ENCODE assay signal across 21 cellular contexts in the genomic region with DNA sequence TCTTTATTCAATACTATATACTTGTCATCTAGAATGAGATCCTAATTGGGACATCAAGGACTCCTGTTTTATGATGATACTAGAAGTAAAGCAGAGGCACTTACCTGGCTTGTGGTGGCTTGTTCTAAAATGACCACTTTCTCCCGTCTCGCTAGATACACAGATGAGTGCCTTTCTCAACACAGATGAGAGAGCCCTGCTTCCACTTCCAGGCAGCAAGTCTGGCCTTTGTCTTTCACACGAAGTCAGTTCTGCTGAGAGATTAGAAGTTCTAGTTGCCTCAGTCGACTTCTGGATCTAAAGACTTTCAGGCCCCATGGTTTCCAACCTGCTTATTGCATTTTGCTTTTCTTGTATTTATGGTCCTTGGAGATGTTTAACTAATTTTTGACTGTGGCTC.
"Had no signal": no experiment of that assay in that cellular context is flagged by ENCODE, and none has a peak within 500 bp of the region (broad histone marks: within the 10 kb centered on the region; RNA-seq: fewer than 3 reads in every experiment).

No MANE protein-coding gene starts in this region.

- H3K4me1 ChIP-seq: gastrocnemius medialis, prostate gland, testis, upper lobe of right lung, vagina had no signal

- H3K36me3 ChIP-seq: gastrocnemius medialis, ovary, prostate gland, tibial nerve, upper lobe of right lung, vagina had no signal

- H3K27ac Mint-ChIP-seq: immature natural killer cell; naive thymus-derived CD8-positive, alpha-beta T cell; stimulated activated naive B cell treated with anti-CD40 and anti-IgM and Interleukin-4, amounts not matched to agents 10 μg/mL and 1 μg/mL and 100 μg/mL, for 72 hours; stimulated activated naive CD8-positive, alpha-beta T cell treated with anti-CD3 and anti-CD28 coated beads, Interleukin-15, amount 100 ng/mL, for 72 hours had no signal

- H3K9me3 Mint-ChIP-seq: naive thymus-derived CD8-positive, alpha-beta T cell; stimulated activated naive B cell treated with anti-CD40 and anti-IgM and Interleukin-4, amounts not matched to agents 10 μg/mL and 1 μg/mL and 100 μg/mL, for 72 hours had no signal

- ATAC-seq: esophagus mucosa; gastrocnemius medialis; mucosa of descending colon; naive thymus-derived CD8-positive, alpha-beta T cell; sciatic nerve; stimulated activated naive B cell treated with anti-CD40 and anti-IgM and Interleukin-4, amounts not matched to agents 10 μg/mL and 1 μg/mL and 100 μg/mL, for 72 hours; stimulated activated naive CD8-positive, alpha-beta T cell treated with anti-CD3 and anti-CD28 coated beads, Interleukin-15, amount 100 ng/mL, for 72 hours; upper lobe of right lung had no signal

- H3K36me3 Mint-ChIP-seq: immature natural killer cell; naive thymus-derived CD8-positive, alpha-beta T cell; stimulated activated naive B cell treated with anti-CD40 and anti-IgM and Interleukin-4, amounts not matched to agents 10 μg/mL and 1 μg/mL and 100 μg/mL, for 72 hours had no signal

- DNase-seq: effector memory CD4-positive, alpha-beta T cell; gastrocnemius medialis; immature natural killer cell; kidney; left cardiac atrium; mesendoderm; mucosa of descending colon; naive thymus-derived CD8-positive, alpha-beta T cell; ovary; stimulated activated CD4-positive, alpha-beta T cell treated with anti-CD3 and anti-CD28 coated beads, Interleukin-2, amount 100 ng/mL, for 24 hours; stimulated activated CD4-positive, alpha-beta T cell treated with anti-CD3 and anti-CD28 coated beads, Interleukin-4, amount 100 ng/mL, for 4 hours; stimulated activated naive B cell treated with anti-CD40 and anti-IgM and Interleukin-4, amounts not matched to agents 10 μg/mL and 1 μg/mL and 100 μg/mL, for 72 hours; stimulated activated naive CD8-positive, alpha-beta T cell treated with anti-CD3 and anti-CD28 coated beads, Interleukin-15, amount 100 ng/mL, for 72 hours; testis; upper lobe of right lung had no signal

- H3K4me3 Mint-ChIP-seq: immature natural killer cell; naive thymus-derived CD8-positive, alpha-beta T cell; neural crest cell; stimulated activated naive B cell treated with anti-CD40 and anti-IgM and Interleukin-4, amounts not matched to agents 10 μg/mL and 1 μg/mL and 100 μg/mL, for 72 hours; stimulated activated naive CD8-positive, alpha-beta T cell treated with anti-CD3 and anti-CD28 coated beads, Interleukin-15, amount 100 ng/mL, for 72 hours had no signal

- H3K4me3 ChIP-seq: gastrocnemius medialis, mucosa of descending colon, ovary, prostate gland, testis, tibial nerve, upper lobe of right lung, vagina had no signal

- H3K4me1 Mint-ChIP-seq: immature natural killer cell; naive thymus-derived CD8-positive, alpha-beta T cell; neural crest cell; stimulated activated naive CD8-positive, alpha-beta T cell treated with anti-CD3 and anti-CD28 coated beads, Interleukin-15, amount 100 ng/mL, for 72 hours had no signal

- H3K9me3 ChIP-seq: gastrocnemius medialis, mucosa of descending colon, ovary, prostate gland, testis, tibial nerve, upper lobe of right lung, vagina had no signal

- H3K27ac ChIP-seq: gastrocnemius medialis, ovary, prostate gland, testis, tibial nerve, upper lobe of right lung, vagina had no signal

- H3K27me3 ChIP-seq: gastrocnemius medialis, ovary, testis, tibial nerve, upper lobe of right lung, vagina had no signal
